ENCODE assay signal across 1 cellular context in the genomic region with DNA sequence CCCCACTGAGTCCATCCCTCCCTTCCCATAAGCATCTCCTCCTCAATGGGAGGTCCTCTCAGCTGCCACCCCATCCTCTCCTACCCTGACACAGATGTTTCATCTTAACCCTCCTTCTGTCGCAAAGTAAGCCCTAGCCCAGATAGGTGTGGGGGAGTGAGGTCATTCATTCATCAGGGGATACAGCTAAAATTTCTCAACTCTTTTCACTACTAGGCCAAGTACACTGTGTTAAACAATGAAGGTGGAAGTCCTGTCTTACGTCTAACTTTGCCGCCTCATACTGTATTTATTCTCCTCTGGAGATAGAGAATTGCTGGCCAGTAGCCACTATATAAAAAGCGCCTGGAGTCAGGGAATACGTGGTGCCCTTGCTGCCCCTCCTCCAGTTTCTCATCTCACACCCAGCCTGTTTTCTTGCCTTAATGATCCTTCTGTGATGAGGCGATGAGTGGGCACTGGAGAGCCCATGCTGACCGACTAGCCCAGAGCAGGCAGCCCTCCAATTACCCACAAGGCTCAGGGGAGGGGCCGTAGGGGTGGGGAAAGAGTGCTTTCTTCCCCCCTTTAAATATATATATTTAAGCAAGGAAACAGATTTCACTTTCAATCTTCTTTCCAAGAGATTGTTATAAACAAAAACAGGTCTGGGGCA.
TF ChIP-seq lines count a peak whose summit lies in the region.

No MANE protein-coding gene starts in this region.

TF ChIP-seq in endothelial cell of umbilical vein, 7 proteins besides CTCF, POLR2A, EP300 and RAD21 (continued from another document):
- TF ChIP-seq FOS (IDR thresholded peaks at IDR 0.05; ENCODE audit: borderline replicate concordance, insufficient read depth, low read length) (no peak), MAX (IDR thresholded peaks at IDR 0.05; ENCODE audit: insufficient read depth, insufficient read length) (no peak), GATA2 (IDR thresholded peaks at IDR 0.05; ENCODE audit: insufficient read depth, insufficient read length, low read depth, low read length) (no peak)
